1 cellular context compared by ENCODE assay signal in genomic region chr14:75063013-75063412, GRCh38.
TF ChIP-seq lines count a peak whose summit lies in the region.

No MANE protein-coding gene starts in this region.

TF ChIP-seq in IMR-90, 13 proteins besides CTCF, POLR2A, EP300 and RAD21 (continued from another document):
- TF ChIP-seq FOS (IDR thresholded peaks at IDR 0.05; ENCODE audit: low read depth, low read length) = no peak
- TF ChIP-seq CHD1 (IDR thresholded peaks at IDR 0.05; ENCODE audit: low read depth, low read length) = no peak
- TF ChIP-seq, protein P1, sequence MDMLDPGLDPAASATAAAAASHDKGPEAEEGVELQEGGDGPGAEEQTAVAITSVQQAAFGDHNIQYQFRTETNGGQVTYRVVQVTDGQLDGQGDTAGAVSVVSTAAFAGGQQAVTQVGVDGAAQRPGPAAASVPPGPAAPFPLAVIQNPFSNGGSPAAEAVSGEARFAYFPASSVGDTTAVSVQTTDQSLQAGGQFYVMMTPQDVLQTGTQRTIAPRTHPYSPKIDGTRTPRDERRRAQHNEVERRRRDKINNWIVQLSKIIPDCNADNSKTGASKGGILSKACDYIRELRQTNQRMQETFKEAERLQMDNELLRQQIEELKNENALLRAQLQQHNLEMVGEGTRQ (IDR thresholded peaks at IDR 0.05; ENCODE audit: low read depth, low read length) = no peak
TF ChIP-seq in IMR-90: peak in this region for 0.
